In the genomic region with DNA sequence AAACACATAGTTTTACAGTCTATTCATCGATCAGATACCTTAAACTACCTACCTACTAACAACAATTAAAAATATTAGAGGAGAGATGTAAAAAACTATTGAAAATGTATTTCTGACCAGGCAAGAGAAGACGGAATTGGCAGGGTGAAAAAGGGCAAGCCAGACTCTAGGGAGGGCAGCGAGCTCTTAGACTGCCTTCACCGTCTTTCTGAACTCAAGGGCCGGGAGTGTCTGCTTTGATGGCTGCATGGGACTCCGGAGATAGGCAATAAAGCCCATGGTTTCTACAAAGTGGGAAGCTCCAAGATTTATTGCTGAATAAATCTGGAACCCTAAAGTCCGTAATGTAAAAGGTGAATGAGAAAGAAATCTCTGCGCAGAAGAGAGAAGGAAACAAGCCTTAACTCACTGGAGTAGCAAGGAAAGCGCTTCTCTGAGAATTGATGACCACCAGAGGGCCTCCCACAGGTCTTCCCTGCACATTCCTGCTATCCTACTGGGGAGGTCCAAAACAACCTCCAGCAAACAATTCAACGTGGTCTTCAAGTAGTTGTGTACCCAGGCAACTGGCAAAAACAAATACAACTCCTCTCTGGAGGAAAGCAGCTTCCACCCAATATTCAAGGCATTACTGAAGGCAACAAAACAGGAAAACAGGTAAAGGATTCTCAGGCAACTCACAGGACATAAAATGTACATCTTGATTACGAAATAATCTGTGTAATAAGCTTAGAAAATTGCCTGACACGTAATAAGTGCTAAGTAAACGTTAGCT, we compare ENCODE assay signal across 1 cellular context.
A peak's percentile ranks its signal among the peaks of the same experiment; 100 is the strongest.
TF ChIP-seq lines count a peak whose summit lies in the region.

No MANE protein-coding gene starts in this region.

TF ChIP-seq in IMR-90, 13 proteins besides CTCF, POLR2A, EP300 and RAD21 (continued from another document):
- TF ChIP-seq, protein P1, sequence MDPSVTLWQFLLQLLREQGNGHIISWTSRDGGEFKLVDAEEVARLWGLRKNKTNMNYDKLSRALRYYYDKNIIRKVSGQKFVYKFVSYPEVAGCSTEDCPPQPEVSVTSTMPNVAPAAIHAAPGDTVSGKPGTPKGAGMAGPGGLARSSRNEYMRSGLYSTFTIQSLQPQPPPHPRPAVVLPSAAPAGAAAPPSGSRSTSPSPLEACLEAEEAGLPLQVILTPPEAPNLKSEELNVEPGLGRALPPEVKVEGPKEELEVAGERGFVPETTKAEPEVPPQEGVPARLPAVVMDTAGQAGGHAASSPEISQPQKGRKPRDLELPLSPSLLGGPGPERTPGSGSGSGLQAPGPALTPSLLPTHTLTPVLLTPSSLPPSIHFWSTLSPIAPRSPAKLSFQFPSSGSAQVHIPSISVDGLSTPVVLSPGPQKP (IDR thresholded peaks at IDR 0.05; ENCODE audit: borderline replicate concordance, low read depth, low read length) = no peak
- peak; percentile 42 for TF ChIP-seq SMC3 (IDR thresholded peaks at IDR 0.05; ENCODE audit: low read depth, low read length)
